ENCODE assay signal across 13 cellular contexts in genomic region chr17:42702446-42702845, GRCh38.
"Had no signal": no experiment of that assay in that cellular context is flagged by ENCODE, and none has a peak within 500 bp of the region (broad histone marks: within the 10 kb centered on the region; RNA-seq: fewer than 3 reads in every experiment).

No MANE protein-coding gene starts in this region.

- DNase-seq: activated CD4-positive, alpha-beta T cell treated with anti-CD3 and anti-CD28 coated beads for 1 hour; activated CD8-positive, alpha-beta memory T cell treated with anti-CD3 and anti-CD28 coated beads for 24 hours; activated gamma-delta T cell; erythroblast; gastrocnemius medialis; heart left ventricle; left lung; midbrain; stimulated activated CD4-positive, alpha-beta T cell treated with anti-CD3 and anti-CD28 coated beads, Interleukin-12 subunit alpha, Interleukin-12 subunit beta, amount 100 ng/mL, for 4 hours; stimulated activated CD4-positive, alpha-beta T cell treated with anti-CD3 and anti-CD28 coated beads, Interleukin-1b, Interleukin-23, amount 100 ng/mL, for 48 hours; transverse colon had no signal

- H3K4me3 Mint-ChIP-seq: activated naive CD4-positive, alpha-beta T cell treated with anti-CD3 and anti-CD28 coated beads, Interleukin-2, amount 50 U/mL, for 24 hours; stimulated activated naive CD8-positive, alpha-beta T cell treated with anti-CD3 and anti-CD28 coated beads, Interleukin-15, Interleukin-2, amounts not matched to agents 100 ng/mL and 50 ng/mL, for 24 hours had no signal

- H3K27me3 Mint-ChIP-seq: activated naive CD4-positive, alpha-beta T cell treated with anti-CD3 and anti-CD28 coated beads, Interleukin-2, amount 50 U/mL, for 24 hours; stimulated activated naive CD8-positive, alpha-beta T cell treated with anti-CD3 and anti-CD28 coated beads, Interleukin-15, Interleukin-2, amounts not matched to agents 100 ng/mL and 50 ng/mL, for 24 hours had no signal

- H3K27ac Mint-ChIP-seq: activated naive CD4-positive, alpha-beta T cell treated with anti-CD3 and anti-CD28 coated beads, Interleukin-2, amount 50 U/mL, for 24 hours; stimulated activated naive CD8-positive, alpha-beta T cell treated with anti-CD3 and anti-CD28 coated beads, Interleukin-15, Interleukin-2, amounts not matched to agents 100 ng/mL and 50 ng/mL, for 24 hours had no signal

- H3K9me3 Mint-ChIP-seq: activated naive CD4-positive, alpha-beta T cell treated with anti-CD3 and anti-CD28 coated beads, Interleukin-2, amount 50 U/mL, for 24 hours; stimulated activated naive CD8-positive, alpha-beta T cell treated with anti-CD3 and anti-CD28 coated beads, Interleukin-15, Interleukin-2, amounts not matched to agents 100 ng/mL and 50 ng/mL, for 24 hours had no signal

- ATAC-seq: gastrocnemius medialis, heart left ventricle, left lung had no signal
